In the genomic region with DNA sequence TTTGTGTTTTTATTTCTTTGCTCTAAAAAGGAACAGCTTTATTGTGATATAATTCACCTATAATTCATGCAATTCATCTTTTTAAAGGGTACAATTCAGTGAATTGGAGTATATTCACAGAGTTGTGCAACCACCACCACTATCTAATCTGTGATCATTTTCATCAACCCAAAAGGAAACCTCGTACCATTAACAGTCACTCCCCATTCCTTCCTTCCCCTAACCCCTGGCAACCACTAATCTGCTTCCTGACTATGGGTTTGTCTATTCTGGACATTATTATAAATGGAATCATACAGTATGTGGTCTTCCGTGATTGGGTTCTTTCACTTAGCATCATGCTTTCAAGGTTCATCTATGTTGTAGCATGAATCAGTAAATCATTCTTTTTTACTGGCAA, we compare ENCODE assay signal across 22 cellular contexts. TPM values are rescaled to one million over a fixed set of nuclear protein-coding genes. Genes with fewer than 3 reads are reported as not detected.
DNase-seq lines count a peak whose midpoint lies in the region; ATAC-seq and TF ChIP-seq lines count a peak whose summit lies in the region.
"Had no signal": no experiment of that assay in that cellular context is flagged by ENCODE, and none has a peak within 500 bp of the region (broad histone marks: within the 10 kb centered on the region; RNA-seq: fewer than 3 reads in every experiment).

No MANE protein-coding gene starts in this region.

- no peaks in the 10 kb centered on the region for H3K9me3 Mint-ChIP-seq in activated naive CD4-positive, alpha-beta T cell treated with anti-CD3 and anti-CD28 coated beads, Interleukin-2, amount 50 U/mL, for 24 hours
- H3K9me3 Mint-ChIP-seq in activated naive CD4-positive, alpha-beta T cell treated with anti-CD3 and anti-CD28 coated beads, Interleukin-2, amount 50 U/mL, for 72 hours, result no peaks in the 10 kb centered on the region
- no peaks in the 10 kb centered on the region for H3K9me3 Mint-ChIP-seq in effector memory CD8-positive, alpha-beta T cell
- no peaks in the 10 kb centered on the region for H3K9me3 Mint-ChIP-seq in stimulated activated effector memory CD8-positive, alpha-beta T cell treated with anti-CD3 and anti-CD28 coated beads, Interleukin-12 subunit alpha, Interleukin-12 subunit beta, amount 100 ng/mL, for 72 hours
- H3K9me3 Mint-ChIP-seq: CD4-positive, alpha-beta T cell had no signal

- H3K27me3 Mint-ChIP-seq in activated naive CD4-positive, alpha-beta T cell treated with anti-CD3 and anti-CD28 coated beads, Interleukin-2, amount 50 U/mL, for 24 hours, result no peaks in the 10 kb centered on the region
- no peaks in the 10 kb centered on the region for H3K27me3 Mint-ChIP-seq in effector memory CD8-positive, alpha-beta T cell
- H3K27me3 Mint-ChIP-seq: B cell; CD4-positive, alpha-beta T cell had no signal

- H3K4me3 ChIP-seq in NB4 (ENCODE audit: low read depth, low read length), result no peak overlapping the region
- H3K4me3 ChIP-seq: GM12878 had no signal

- H3K36me3 Mint-ChIP-seq in activated naive CD4-positive, alpha-beta T cell treated with anti-CD3 and anti-CD28 coated beads, Interleukin-2, amount 50 U/mL, for 24 hours, result peaks cover 21% of the 10 kb centered on the region
- peaks cover 17 to 27% of the 10 kb centered on the region in 2 donors for H3K36me3 Mint-ChIP-seq in activated naive CD4-positive, alpha-beta T cell treated with anti-CD3 and anti-CD28 coated beads, Interleukin-2, amount 50 U/mL, for 72 hours
- peaks cover 94% of the 10 kb centered on the region for H3K36me3 Mint-ChIP-seq in effector memory CD8-positive, alpha-beta T cell (ENCODE audit: insufficient read depth)
- peaks cover 100% of the 10 kb centered on the region for H3K36me3 Mint-ChIP-seq in stimulated activated effector memory CD8-positive, alpha-beta T cell treated with anti-CD3 and anti-CD28 coated beads, Interleukin-12 subunit alpha, Interleukin-12 subunit beta, amount 100 ng/mL, for 72 hours

- no peak for DNase-seq in activated naive CD4-positive, alpha-beta T cell treated with anti-CD3 and anti-CD28 coated beads, Interleukin-2, amount 50 U/mL, for 72 hours (ENCODE audit: low spot score in 2 of 2)
- DNase-seq in NB4 (ENCODE audit: low read depth) (peak; percentile 44), OCI-M1 (lab: John Stamatoyannopoulos, UW) (no peak), anterior cingulate cortex (lab: John Stamatoyannopoulos, UW) (no peak)
- no peak for DNase-seq in effector memory CD8-positive, alpha-beta T cell
- DNase-seq in stimulated activated effector memory CD8-positive, alpha-beta T cell treated with anti-CD3 and anti-CD28 coated beads, Interleukin-12 subunit alpha, Interleukin-12 subunit beta, amount 100 ng/mL, for 72 hours (ENCODE audit: low spot score in 2 of 2), result no peak
- DNase-seq: CD4-positive, alpha-beta T cell; COR-L47; DMS79; H7; MM.1S; NCI-H1417; NCI-H1694 treated with DMSO at 0.1 percent for 48 hours; NCI-H2081 treated with DMSO at 0.1 percent for 48 hours; NCI-H2171 treated with DMSO at 0.1 percent for 48 hours; NCI-H524 treated with DMSO at 0.1 percent for 48 hours; PC-3; SHP77 had no signal

- H3K27ac Mint-ChIP-seq in activated naive CD4-positive, alpha-beta T cell treated with anti-CD3 and anti-CD28 coated beads, Interleukin-2, amount 50 U/mL, for 24 hours, result peak overlapping the region; percentile 63
- no peak overlapping the region for H3K27ac Mint-ChIP-seq in activated naive CD4-positive, alpha-beta T cell treated with anti-CD3 and anti-CD28 coated beads, Interleukin-2, amount 50 U/mL, for 72 hours
- peak overlapping the region; percentile 35 to 44 for H3K27ac Mint-ChIP-seq in effector memory CD8-positive, alpha-beta T cell
- H3K27ac Mint-ChIP-seq in stimulated activated effector memory CD8-positive, alpha-beta T cell treated with anti-CD3 and anti-CD28 coated beads, Interleukin-12 subunit alpha, Interleukin-12 subunit beta, amount 100 ng/mL, for 72 hours, result peak overlapping the region; percentile 37
- H3K27ac Mint-ChIP-seq: B cell; CD4-positive, alpha-beta T cell had no signal

- ATAC-seq in activated naive CD4-positive, alpha-beta T cell treated with anti-CD3 and anti-CD28 coated beads, Interleukin-2, amount 50 U/mL, for 72 hours, result no peak
- no peak for ATAC-seq in effector memory CD8-positive, alpha-beta T cell (replicated peaks)
- ATAC-seq in stimulated activated effector memory CD8-positive, alpha-beta T cell treated with anti-CD3 and anti-CD28 coated beads, Interleukin-12 subunit alpha, Interleukin-12 subunit beta, amount 100 ng/mL, for 72 hours, result no peak
- no peak for ATAC-seq in HG02571 (IDR thresholded peaks at IDR 0.05; ENCODE audit: unreplicated experiment)
- ATAC-seq: GM12878, PC-3 had no signal

- no peak overlapping the region for H3K4me3 Mint-ChIP-seq in activated naive CD4-positive, alpha-beta T cell treated with anti-CD3 and anti-CD28 coated beads, Interleukin-2, amount 50 U/mL, for 24 hours
- H3K4me3 Mint-ChIP-seq in effector memory CD8-positive, alpha-beta T cell, result no peak overlapping the region
- H3K4me3 Mint-ChIP-seq in stimulated activated effector memory CD8-positive, alpha-beta T cell treated with anti-CD3 and anti-CD28 coated beads, Interleukin-12 subunit alpha, Interleukin-12 subunit beta, amount 100 ng/mL, for 72 hours, result no peak overlapping the region
- H3K4me3 Mint-ChIP-seq: B cell; CD4-positive, alpha-beta T cell had no signal

- peaks cover 4% of the 10 kb centered on the region for H3K4me1 Mint-ChIP-seq in activated naive CD4-positive, alpha-beta T cell treated with anti-CD3 and anti-CD28 coated beads, Interleukin-2, amount 50 U/mL, for 24 hours
- H3K4me1 Mint-ChIP-seq in effector memory CD8-positive, alpha-beta T cell (ENCODE audit: low read depth in 2 of 2), result peaks cover 24 to 31% of the 10 kb centered on the region in 2 donors
- peaks cover 7% of the 10 kb centered on the region for H3K4me1 Mint-ChIP-seq in stimulated activated effector memory CD8-positive, alpha-beta T cell treated with anti-CD3 and anti-CD28 coated beads, Interleukin-12 subunit alpha, Interleukin-12 subunit beta, amount 100 ng/mL, for 72 hours

- no peak for TF ChIP-seq POLR2A in NB4 (IDR thresholded peaks at IDR 0.05; ENCODE audit: extremely low read depth, insufficient read length)

- TF ChIP-seq CTCF in NB4 (IDR thresholded peaks at IDR 0.05; ENCODE audit: low read depth, low read length), result no peak

RNA-seq across cellular contexts. Expression of a gene that starts 52.3 kb away (rescaled TPM):
- 100 to 1,000 TPM; 221 to 367 TPM for total RNA-seq in activated naive CD4-positive, alpha-beta T cell treated with anti-CD3 and anti-CD28 coated beads, Interleukin-2, amount 50 U/mL, for 72 hours

Comparison
In these comparisons a context has a peak if more than half of its experiments do, and no peak if none do; other contexts are left out.
1. H3K27ac Mint-ChIP-seq: peak in activated naive CD4-positive, alpha-beta T cell treated with anti-CD3 and anti-CD28 coated beads, Interleukin-2, amount 50 U/mL, for 24 hours (single experiment), effector memory CD8-positive, alpha-beta T cell (2 of 2) and stimulated activated effector memory CD8-positive, alpha-beta T cell treated with anti-CD3 and anti-CD28 coated beads, Interleukin-12 subunit alpha, Interleukin-12 subunit beta, amount 100 ng/mL, for 72 hours (single experiment); none in activated naive CD4-positive, alpha-beta T cell treated with anti-CD3 and anti-CD28 coated beads, Interleukin-2, amount 50 U/mL, for 72 hours (0 of 2).